ENCODE assay signal across 15 cellular contexts in the genomic region with DNA sequence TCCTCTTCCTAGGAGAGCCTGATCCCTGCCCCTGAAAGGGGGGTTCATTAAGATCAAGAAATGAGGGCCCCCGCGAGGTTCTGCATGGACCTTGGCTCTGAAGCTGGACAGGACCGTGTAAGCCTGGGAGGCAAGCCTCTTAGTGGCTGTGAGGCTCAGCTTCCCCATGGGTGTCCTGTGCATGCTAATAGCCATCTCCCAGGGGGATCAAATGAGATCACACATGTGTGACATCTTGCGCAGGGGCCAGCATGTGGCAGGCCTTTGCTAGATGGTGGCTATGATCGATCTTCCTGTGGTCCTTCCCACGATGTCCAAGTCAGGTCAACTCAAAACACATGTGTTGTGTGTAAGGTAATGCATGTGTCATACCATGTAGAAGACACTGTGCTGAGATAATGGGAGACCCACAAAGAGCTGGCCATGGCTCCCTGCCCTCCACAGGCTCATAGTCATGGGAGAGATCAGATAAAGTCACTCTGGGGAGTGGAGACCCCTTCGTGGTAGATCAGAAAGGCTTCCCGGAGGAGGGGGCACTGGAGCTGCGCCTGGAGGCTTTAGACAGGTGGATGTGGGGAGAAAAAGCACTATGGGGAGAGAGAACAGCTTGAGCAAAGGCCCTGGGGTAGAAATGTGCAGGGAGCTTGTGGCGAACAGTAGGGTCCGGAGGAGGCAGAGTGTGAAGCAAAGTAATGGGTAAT. TPM values are rescaled to one million over a fixed set of nuclear protein-coding genes. Genes with fewer than 3 reads are reported as not detected.
A peak's percentile ranks its signal among the peaks of the same experiment; 100 is the strongest.
DNase-seq lines count a peak whose midpoint lies in the region; ATAC-seq and TF ChIP-seq lines count a peak whose summit lies in the region.
"Had no signal": no experiment of that assay in that cellular context is flagged by ENCODE, and none has a peak within 500 bp of the region (broad histone marks: within the 10 kb centered on the region; RNA-seq: fewer than 3 reads in every experiment).

No MANE protein-coding gene starts in this region.

- H3K27me3 Mint-ChIP-seq in T-cell = no peaks in the 10 kb centered on the region
- H3K27me3 Mint-ChIP-seq in stimulated activated naive CD8-positive, alpha-beta T cell treated with anti-CD3 and anti-CD28 coated beads, Interleukin-15, amount 100 ng/mL, for 72 hours = no peaks in the 10 kb centered on the region

- DNase-seq in activated T-cell treated with anti-CD3 and anti-CD28 coated beads, Interleukin-2, amount 50 U/mL, for 1 hour = peak; percentile 28
- DNase-seq in activated T-cell treated with anti-CD3 and anti-CD28 coated beads for 4 hours = no peak
- DNase-seq in T-cell = no peak
- no peak for DNase-seq in effector memory CD4-positive, alpha-beta T cell
- no peak for DNase-seq in stimulated activated naive CD8-positive, alpha-beta T cell treated with anti-CD3 and anti-CD28 coated beads, Interleukin-15, amount 100 ng/mL, for 72 hours
- DNase-seq in activated CD4-positive, CD25-positive, alpha-beta regulatory T cell treated with anti-CD3 and anti-CD28 coated beads, Interleukin-2, amount 50 U/mL, for 72 hours = no peak
- DNase-seq in suprapubic skin (ENCODE audit: low spot score in 2 of 2) = no peak
- DNase-seq: ACHN, NCI-H1930, NCI-H526, SHP77 treated with DMSO at 0.1 percent for 48 hours had no signal

- H3K27ac ChIP-seq in effector memory CD4-positive, alpha-beta T cell (ENCODE audit: insufficient read depth, low read length, poor library complexity, severe bottlenecking) = peak overlapping the region; percentile 87
- H3K27ac ChIP-seq in suprapubic skin = no peak overlapping the region
- H3K27ac ChIP-seq: ovary had no signal

- H3K36me3 ChIP-seq in effector memory CD4-positive, alpha-beta T cell (ENCODE audit: control insufficient read depth, insufficient read depth, low read length) = peaks cover 34% of the 10 kb centered on the region
- no peaks in the 10 kb centered on the region for H3K36me3 ChIP-seq in suprapubic skin
- H3K36me3 ChIP-seq: ovary had no signal

- TF ChIP-seq POLR2A in suprapubic skin (IDR thresholded peaks at IDR 0.05) = no peak

- H3K36me3 Mint-ChIP-seq in T-cell = peaks cover 38% of the 10 kb centered on the region

- no peak for ATAC-seq in T-cell (replicated peaks in 1 of 4)
- no peak for ATAC-seq in stimulated activated naive CD8-positive, alpha-beta T cell treated with anti-CD3 and anti-CD28 coated beads, Interleukin-15, amount 100 ng/mL, for 72 hours
- no peak for ATAC-seq in SK-N-SH treated with all-trans-retinoic acid at 6 μM for 48 hours

- H3K27ac Mint-ChIP-seq in T-cell = peak overlapping the region; percentile 99
- H3K27ac Mint-ChIP-seq in stimulated activated naive CD8-positive, alpha-beta T cell treated with anti-CD3 and anti-CD28 coated beads, Interleukin-15, amount 100 ng/mL, for 72 hours = peak overlapping the region in 1 of 2 donors; percentile 36

- peaks cover 77% of the 10 kb centered on the region for H3K4me1 ChIP-seq in effector memory CD4-positive, alpha-beta T cell (ENCODE audit: control insufficient read depth, insufficient read depth, low read length, poor library complexity, severe bottlenecking)
- peaks cover 12% of the 10 kb centered on the region for H3K4me1 ChIP-seq in suprapubic skin

- H3K4me3 ChIP-seq in effector memory CD4-positive, alpha-beta T cell (ENCODE audit: insufficient read depth, low read depth, low read length, poor library complexity, severe bottlenecking) = no peak overlapping the region
- no peak overlapping the region for H3K4me3 ChIP-seq in suprapubic skin
- H3K4me3 ChIP-seq: lung, ovary had no signal

- no peak for TF ChIP-seq EP300 in suprapubic skin (IDR thresholded peaks at IDR 0.05)

- 81% methylated on average over 11 of the region's 11 CpGs for WGBS in suprapubic skin

- TF ChIP-seq CTCF in suprapubic skin (IDR thresholded peaks at IDR 0.05) = no peak

- POLR2A ChIA-PET in T-cell (lab: Charles Lee) = no interaction called here

- no peaks in the 10 kb centered on the region for H3K9me3 Mint-ChIP-seq in T-cell
- H3K9me3 Mint-ChIP-seq in stimulated activated naive CD8-positive, alpha-beta T cell treated with anti-CD3 and anti-CD28 coated beads, Interleukin-15, amount 100 ng/mL, for 72 hours = no peaks in the 10 kb centered on the region

- H3K27me3 ChIP-seq in effector memory CD4-positive, alpha-beta T cell (replicated peaks; ENCODE audit: control insufficient read depth, insufficient read depth, low read length, poor library complexity, severe bottlenecking) = no peaks in the 10 kb centered on the region
- peaks cover 83% of the 10 kb centered on the region for H3K27me3 ChIP-seq in suprapubic skin
- H3K27me3 ChIP-seq: ovary had no signal

- H3K4me3 Mint-ChIP-seq in T-cell = peak overlapping the region; percentile 93 to 97 (median 96)
- H3K4me3 Mint-ChIP-seq in stimulated activated naive CD8-positive, alpha-beta T cell treated with anti-CD3 and anti-CD28 coated beads, Interleukin-15, amount 100 ng/mL, for 72 hours = peak overlapping the region; percentile 95 to 98

- peaks cover 83 to 93% (median 88%) of the 10 kb centered on the region in 3 donors for H3K4me1 Mint-ChIP-seq in T-cell
- H3K4me1 Mint-ChIP-seq in stimulated activated naive CD8-positive, alpha-beta T cell treated with anti-CD3 and anti-CD28 coated beads, Interleukin-15, amount 100 ng/mL, for 72 hours = peaks cover 85% of the 10 kb centered on the region

- CTCF ChIA-PET in T-cell (lab: Charles Lee) = interaction anchor here (0.8 to 3.4 kb wide), 3 partner anchors 11 to 21 kb away, joined by 3 to 36 read pairs (median 4); no protein-coding TSS in a partner anchor

- H3K9me3 ChIP-seq in effector memory CD4-positive, alpha-beta T cell (ENCODE audit: control insufficient read depth, low read length) = no peaks in the 10 kb centered on the region
- H3K9me3 ChIP-seq in suprapubic skin = no peaks in the 10 kb centered on the region
- H3K9me3 ChIP-seq: ovary had no signal

TF ChIP-seq in SK-N-SH treated with all-trans-retinoic acid at 6 μM for 48 hours, 23 proteins besides CTCF, POLR2A, EP300 and RAD21:
- no peak for TF ChIP-seq ZNF565 (CRISPR knock-in tag; conservative IDR thresholded peaks at IDR 0.05; ENCODE audit: low read depth)
- no peak for TF ChIP-seq RARB (CRISPR knock-in tag; IDR thresholded peaks at IDR 0.05)

RNA-seq across cellular contexts. Expression of gene RAC2, which starts 3.7 kb away (rescaled TPM):
- 100 to 1,000 TPM; 353 to 413 (median 385) TPM for total RNA-seq in T-cell
- 1 to 10 TPM; 1.9 to 3.9 (median 3.0) TPM for total RNA-seq in suprapubic skin

RNA-seq across cellular contexts. Expression of gene SSTR3, which starts 28.1 kb away (rescaled TPM):
- total RNA-seq in T-cell (1 to 10 TPM; 4.6 to 8.7 (median 5.3) TPM), suprapubic skin (not detected)
- total RNA-seq: ureter had no signal

RNA-seq across cellular contexts. Expression of gene CYTH4, which starts 41.9 kb away (rescaled TPM):
- total RNA-seq in T-cell = 100 to 1,000 TPM; 146 to 181 (median 151) TPM
- 1 to 10 TPM in 3 of 4 donors, under 1 TPM in 1; 0.55 to 4.3 (median 2.7) TPM for total RNA-seq in suprapubic skin

RNA-seq across cellular contexts. Expression of gene C1QTNF6, which starts 52.3 kb away (rescaled TPM):
- 10 to 100 TPM in 4 of 5 donors, 1 to 10 TPM in 1; 9.0 to 26.4 (median 22.0) TPM for total RNA-seq in T-cell
- 1 to 10 TPM; 1.2 to 8.4 (median 2.7) TPM for total RNA-seq in suprapubic skin

Comparison
In these comparisons a context has a peak if more than half of its experiments do, and no peak if none do; other contexts are left out.
1. RNA of gene RAC2, which starts 3.7 kb away (total RNA-seq): 353 to 413 TPM in T-cell; 1.9 to 3.9 TPM in suprapubic skin; every median in the first group is over 10 times any median in the second.
2. RNA of gene SSTR3, which starts 28.1 kb away (total RNA-seq): 4.6 to 8.7 TPM in T-cell; not detected in suprapubic skin; every median in the first group is over 4 times any median in the second.
3. RNA of gene CYTH4, which starts 41.9 kb away (total RNA-seq): 146 to 181 TPM in T-cell; 0.55 to 4.3 TPM in suprapubic skin; every median in the first group is over 10 times any median in the second.